Comparison of ENCODE assay signal across 13 cellular contexts in genomic region chr7:131325179-131325840, GRCh38. TPM values are rescaled to one million over a fixed set of nuclear protein-coding genes. Genes with fewer than 3 reads are reported as not detected.
A peak's percentile ranks its signal among the peaks of the same experiment; 100 is the strongest.
DNase-seq lines count a peak whose midpoint lies in the region; ATAC-seq and TF ChIP-seq lines count a peak whose summit lies in the region.
"Had no signal": no experiment of that assay in that cellular context is flagged by ENCODE, and none has a peak within 500 bp of the region (broad histone marks: within the 10 kb centered on the region; RNA-seq: fewer than 3 reads in every experiment).

No MANE protein-coding gene starts in this region.

- TF ChIP-seq CTCF in PC-9 (conservative IDR thresholded peaks at IDR 0.05), result no peak

- TF ChIP-seq POLR2A in erythroblast (IDR thresholded peaks at IDR 0.05; ENCODE audit: low read length), result no peak

- H3K36me3 ChIP-seq in PC-9 (ENCODE audit: low read depth), result no peaks in the 10 kb centered on the region
- H3K36me3 ChIP-seq: right lobe of liver, uterus had no signal

- no peaks in the 10 kb centered on the region for H4K20me1 ChIP-seq in PC-9 (ENCODE audit: insufficient read depth)

- no TSS peak for BruUV-seq in PC-9 (replicated peaks; lab: Mats Ljungman, UMichigan)

- peaks cover 44% of the 10 kb centered on the region for H3K79me2 ChIP-seq in PC-9 (ENCODE audit: low read depth)

- no peaks in the 10 kb centered on the region for H3K9me3 ChIP-seq in PC-9 (ENCODE audit: insufficient read depth, low read depth)
- H3K9me3 ChIP-seq: right lobe of liver, uterus had no signal

- no peak overlapping the region for H3K27ac ChIP-seq in PC-9
- H3K27ac ChIP-seq: right lobe of liver had no signal

- CTCF ChIA-PET in PC-9 (lab: Charles Lee), result interaction anchor here (0.6 to 0.7 kb wide), 3 partner anchors 46 to 1053 kb away, joined by 3 to 4 read pairs (median 3); no protein-coding TSS in a partner anchor

- H3K4me1 ChIP-seq in PC-9 (replicated peaks; ENCODE audit: insufficient read depth), result peaks cover 36% of the 10 kb centered on the region
- H3K4me1 ChIP-seq: uterus had no signal

- no peaks in the 10 kb centered on the region for H3K9me2 ChIP-seq in PC-9 (ENCODE audit: insufficient read depth)

- peak; percentile 25 for DNase-seq in activated naive CD4-positive, alpha-beta T cell treated with Interleukin-2 at 50 U/mL for 16 hours
- no peak for DNase-seq in activated naive CD4-positive, alpha-beta T cell treated with anti-CD3 and anti-CD28 coated beads, Interleukin-2, amount 50 U/mL, for 16 hours
- DNase-seq in PC-9 (no peak), erythroblast (lab: John Stamatoyannopoulos, UW) (peak; percentile 23 to 66), DMS114 treated with DMSO at 0.1 percent for 48 hours (lab: John Stamatoyannopoulos, UW; ENCODE audit: unreplicated experiment) (no peak), NCI-H2171 (lab: John Stamatoyannopoulos, UW) (no peak)
- DNase-seq in stimulated activated naive CD8-positive, alpha-beta T cell treated with anti-CD3 and anti-CD28 coated beads, Interleukin-15, Interleukin-2, amounts not matched to agents 100 U/mL and 50 U/mL, for 24 hours, result peak; percentile 32
- DNase-seq: NCI-H1694, SW 1271, uterus had no signal

- 0 out of 2 replicates have a peak overlapping the region, but pooled peaks have one; percentile 5 for H3K4me2 ChIP-seq in PC-9

- H3K4me3 ChIP-seq in PC-9, result no peak overlapping the region
- H3K4me3 ChIP-seq: right lobe of liver, uterus had no signal

- no peaks in the 10 kb centered on the region; the same call in none of the 2 replicates for H3F3A ChIP-seq in PC-9 (ENCODE audit: insufficient read depth, low read depth)

- H3K27me3 ChIP-seq in PC-9 (ENCODE audit: insufficient read depth, low read depth), result no peaks in the 10 kb centered on the region
- H3K27me3 ChIP-seq: right lobe of liver, uterus had no signal

- POLR2A ChIA-PET in PC-9 (lab: Charles Lee; ENCODE audit: unreplicated experiment), result no interaction called here

- intact Hi-C loops in PC-9 (cut with micrococcal nuclease; ENCODE audit: unreplicated experiment), result loop anchor here (5.0 kb wide), 2 partner anchors 47 to 97 kb away; no protein-coding TSS in a partner anchor

- ATAC-seq in stimulated activated naive CD8-positive, alpha-beta T cell treated with anti-CD3 and anti-CD28 coated beads, Interleukin-15, Interleukin-2, amounts not matched to agents 100 U/mL and 50 U/mL, for 24 hours, result peak; percentile 60
- no peak for ATAC-seq in HG03097 (IDR thresholded peaks at IDR 0.05; ENCODE audit: low FRiP score, unreplicated experiment)
- ATAC-seq: esophagus mucosa had no signal

- H2AFZ ChIP-seq in PC-9, result no peak overlapping the region

RNA-seq across cellular contexts. Expression of gene MKLN1, which starts 2.4 kb away (rescaled TPM):
- total RNA-seq in PC-9 (2021), result 60.1 and 61.1 TPM in 2 replicates

Comparison
In these comparisons a context has a peak if more than half of its experiments do, and no peak if none do; other contexts are left out.
1. DNase-seq: peak in activated naive CD4-positive, alpha-beta T cell treated with Interleukin-2 at 50 U/mL for 16 hours (single experiment), erythroblast (2 of 2) and stimulated activated naive CD8-positive, alpha-beta T cell treated with anti-CD3 and anti-CD28 coated beads, Interleukin-15, Interleukin-2, amounts not matched to agents 100 U/mL and 50 U/mL, for 24 hours (single experiment); none in activated naive CD4-positive, alpha-beta T cell treated with anti-CD3 and anti-CD28 coated beads, Interleukin-2, amount 50 U/mL, for 16 hours (single experiment), PC-9 (0 of 2), DMS114 treated with DMSO at 0.1 percent for 48 hours (single experiment) and NCI-H2171 (single experiment).